Comparison of ENCODE assay signal across 38 cellular contexts in genomic region chr3:56048946-56049345, GRCh38.
"Had no signal": no experiment of that assay in that cellular context is flagged by ENCODE, and none has a peak within 500 bp of the region (broad histone marks: within the 10 kb centered on the region; RNA-seq: fewer than 3 reads in every experiment).

No MANE protein-coding gene starts in this region.

- H3K27ac ChIP-seq: adrenal gland, ascending aorta, body of pancreas, brain microvascular endothelial cell, breast epithelium, cardiac muscle cell had no signal

- H3K27me3 Mint-ChIP-seq: activated naive CD4-positive, alpha-beta T cell treated with anti-CD3 and anti-CD28 coated beads, Interleukin-2, amount 10 ng/mL, durations not matched to agents 7 days and 5 days; activated naive CD4-positive, alpha-beta T cell treated with anti-CD3 and anti-CD28 coated beads, Interleukin-2, amount 50 U/mL, for 24 hours; activated naive CD8-positive, alpha-beta T cell treated with anti-CD3 and anti-CD28 coated beads, Interleukin-2, amount 10 ng/mL, durations not matched to agents 7 days and 5 days; activated T-cell treated with anti-CD3 and anti-CD28 coated beads, Interleukin-2, amount 50 U/mL, for 24 hours; activated T-helper 17 cell treated with anti-CD3 and anti-CD28 coated beads, Interleukin-2, amount 50 U/mL, for 72 hours; brain; central memory CD8-positive, alpha-beta T cell had no signal

- DNase-seq: activated effector memory CD4-positive, alpha-beta T cell treated with anti-CD3 and anti-CD28 coated beads, Interleukin-2, amount 50 U/mL, for 16 hours; activated effector memory CD4-positive, alpha-beta T cell treated with Interleukin-2 at 50 U/mL for 16 hours; activated gamma-delta T cell; activated gamma-delta T cell treated with Interleukin-2 at 50 U/mL for 16 hours; activated naive CD4-positive, alpha-beta T cell; activated naive CD4-positive, alpha-beta T cell treated with anti-CD3 and anti-CD28 coated beads for 36 hours; activated naive CD4-positive, alpha-beta T cell treated with anti-CD3 and anti-CD28 coated beads, Interleukin-2, amount 10 ng/mL, durations not matched to agents 7 days and 5 days; activated naive CD4-positive, alpha-beta T cell treated with anti-CD3 and anti-CD28 coated beads, Interleukin-2, amount 50 U/mL, for 16 hours; activated naive CD4-positive, alpha-beta T cell treated with Interleukin-2 at 50 U/mL for 16 hours; activated naive CD8-positive, alpha-beta T cell treated with anti-CD3 and anti-CD28 coated beads for 36 hours; activated naive CD8-positive, alpha-beta T cell treated with anti-CD3 and anti-CD28 coated beads, Interleukin-2, amount 10 ng/mL, durations not matched to agents 7 days and 5 days; activated naive CD8-positive, alpha-beta T cell treated with anti-CD3 and anti-CD28 coated beads, Interleukin-2, amount 50 U/mL, for 24 hours; activated T-cell treated with anti-CD3 and anti-CD28 coated beads, Interleukin-2, amount 50 U/mL, for 1 hour; activated T-cell treated with anti-CD3 and anti-CD28 coated beads, Interleukin-2, amount 50 U/mL, for 24 hours; activated T-cell treated with anti-CD3 and anti-CD28 coated beads, Interleukin-2, amount 50 U/mL, for 4 hours; activated T-cell treated with anti-CD3 and anti-CD28 coated beads, Interleukin-2, amount 50 U/mL, for 48 hours; activated T-cell treated with anti-CD3 and anti-CD28 coated beads, Interleukin-2, amount 50 U/mL, for 72 hours; adrenal gland; amniotic stem cell; amygdala; anterior cingulate cortex; aorta; body of pancreas; brain microvascular endothelial cell; caudate nucleus; central memory CD4-positive, alpha-beta T cell; cerebellar nuclear complex had no signal

- H3K4me1 ChIP-seq: adrenal gland, ascending aorta, body of pancreas, breast epithelium had no signal

- ATAC-seq: activated naive CD4-positive, alpha-beta T cell treated with anti-CD3 and anti-CD28 coated beads, Interleukin-2, amount 50 U/mL, for 72 hours; activated naive CD8-positive, alpha-beta T cell treated with anti-CD3 and anti-CD28 coated beads, Interleukin-2, amount 50 U/mL, for 24 hours; activated T-cell treated with anti-CD3 and anti-CD28 coated beads, Interleukin-2, amount 50 U/mL, for 4 hours; activated T-cell treated with anti-CD3 and anti-CD28 coated beads, Interleukin-2, amount 50 U/mL, for 72 hours; activated T-helper 17 cell treated with anti-CD3 and anti-CD28 coated beads, Interleukin-2, amount 50 U/mL, for 72 hours; body of pancreas had no signal

- H3K9me3 ChIP-seq: adrenal gland, ascending aorta, breast epithelium had no signal

- H3K27me3 ChIP-seq: ascending aorta, breast epithelium, cardiac muscle cell had no signal

- H3K36me3 Mint-ChIP-seq: activated naive CD4-positive, alpha-beta T cell treated with anti-CD3 and anti-CD28 coated beads, Interleukin-2, amount 10 ng/mL, durations not matched to agents 7 days and 5 days; activated naive CD4-positive, alpha-beta T cell treated with anti-CD3 and anti-CD28 coated beads, Interleukin-2, amount 50 U/mL, for 24 hours; activated naive CD4-positive, alpha-beta T cell treated with anti-CD3 and anti-CD28 coated beads, Interleukin-2, amount 50 U/mL, for 72 hours; activated naive CD8-positive, alpha-beta T cell; activated naive CD8-positive, alpha-beta T cell treated with anti-CD3 and anti-CD28 coated beads for 36 hours; activated naive CD8-positive, alpha-beta T cell treated with anti-CD3 and anti-CD28 coated beads, Interleukin-2, amount 10 ng/mL, durations not matched to agents 7 days and 5 days; brain had no signal

- H3K27ac Mint-ChIP-seq: activated naive CD4-positive, alpha-beta T cell treated with anti-CD3 and anti-CD28 coated beads for 36 hours; activated naive CD4-positive, alpha-beta T cell treated with anti-CD3 and anti-CD28 coated beads, Interleukin-2, amount 10 ng/mL, durations not matched to agents 7 days and 5 days; activated naive CD4-positive, alpha-beta T cell treated with anti-CD3 and anti-CD28 coated beads, Interleukin-2, amount 50 U/mL, for 24 hours; activated naive CD4-positive, alpha-beta T cell treated with anti-CD3 and anti-CD28 coated beads, Interleukin-2, amount 50 U/mL, for 72 hours; activated naive CD8-positive, alpha-beta T cell; activated naive CD8-positive, alpha-beta T cell treated with anti-CD3 and anti-CD28 coated beads for 36 hours; activated naive CD8-positive, alpha-beta T cell treated with anti-CD3 and anti-CD28 coated beads, Interleukin-2, amount 10 ng/mL, durations not matched to agents 7 days and 5 days; activated naive CD8-positive, alpha-beta T cell treated with anti-CD3 and anti-CD28 coated beads, Interleukin-2, amount 50 U/mL, for 24 hours; activated T-cell treated with anti-CD3 and anti-CD28 coated beads, Interleukin-2, amount 50 U/mL, for 24 hours; activated T-cell treated with anti-CD3 and anti-CD28 coated beads, Interleukin-2, amount 50 U/mL, for 72 hours; activated T-helper 1 cell treated with anti-CD3 and anti-CD28 coated beads, Interleukin-12 subunit alpha, Interleukin-12 subunit beta, Interleukin-2, Interleukin-4 antibody, amounts not matched to agents 30 ng/mL and 10 ng/mL and 1 ng/mL, durations not matched to agents 14 hours and 24 hours and 36 hours; activated T-helper 17 cell treated with anti-CD3 and anti-CD28 coated beads, Interleukin-2, amount 50 U/mL, for 72 hours; activated T-helper 2 cell treated with anti-CD3 and anti-CD28 coated beads, Interferon-gamma antibody, Interleukin-2, Interleukin-4, amounts not matched to agents 10 μg/mL and 5 μg/mL and 100 μg/mL, durations not matched to agents 14 hours and 24 hours and 36 hours had no signal

- H3K4me1 Mint-ChIP-seq: activated naive CD4-positive, alpha-beta T cell treated with anti-CD3 and anti-CD28 coated beads, Interleukin-2, amount 10 ng/mL, durations not matched to agents 7 days and 5 days; activated naive CD4-positive, alpha-beta T cell treated with anti-CD3 and anti-CD28 coated beads, Interleukin-2, amount 50 U/mL, for 24 hours; activated naive CD8-positive, alpha-beta T cell treated with anti-CD3 and anti-CD28 coated beads for 36 hours; activated naive CD8-positive, alpha-beta T cell treated with anti-CD3 and anti-CD28 coated beads, Interleukin-2, amount 10 ng/mL, durations not matched to agents 7 days and 5 days; activated naive CD8-positive, alpha-beta T cell treated with anti-CD3 and anti-CD28 coated beads, Interleukin-2, amount 50 U/mL, for 24 hours; activated T-helper 17 cell treated with anti-CD3 and anti-CD28 coated beads, Interleukin-2, amount 50 U/mL, for 72 hours; central memory CD8-positive, alpha-beta T cell had no signal

- H3K9me3 Mint-ChIP-seq: activated naive CD4-positive, alpha-beta T cell treated with anti-CD3 and anti-CD28 coated beads for 36 hours; activated naive CD4-positive, alpha-beta T cell treated with anti-CD3 and anti-CD28 coated beads, Interleukin-2, amount 10 ng/mL, durations not matched to agents 7 days and 5 days; activated naive CD4-positive, alpha-beta T cell treated with anti-CD3 and anti-CD28 coated beads, Interleukin-2, amount 50 U/mL, for 24 hours; activated naive CD4-positive, alpha-beta T cell treated with anti-CD3 and anti-CD28 coated beads, Interleukin-2, amount 50 U/mL, for 72 hours; activated naive CD8-positive, alpha-beta T cell treated with anti-CD3 and anti-CD28 coated beads for 36 hours; activated naive CD8-positive, alpha-beta T cell treated with anti-CD3 and anti-CD28 coated beads, Interleukin-2, amount 10 ng/mL, durations not matched to agents 7 days and 5 days; activated naive CD8-positive, alpha-beta T cell treated with anti-CD3 and anti-CD28 coated beads, Interleukin-2, amount 50 U/mL, for 24 hours; activated T-cell treated with anti-CD3 and anti-CD28 coated beads, Interleukin-2, amount 50 U/mL, for 24 hours; activated T-cell treated with anti-CD3 and anti-CD28 coated beads, Interleukin-2, amount 50 U/mL, for 4 hours; activated T-cell treated with anti-CD3 and anti-CD28 coated beads, Interleukin-2, amount 50 U/mL, for 72 hours; activated T-helper 1 cell treated with anti-CD3 and anti-CD28 coated beads, Interleukin-12 subunit alpha, Interleukin-12 subunit beta, Interleukin-2, Interleukin-4 antibody, amounts not matched to agents 30 ng/mL and 10 ng/mL and 1 ng/mL, durations not matched to agents 14 hours and 24 hours and 36 hours; activated T-helper 2 cell treated with anti-CD3 and anti-CD28 coated beads, Interferon-gamma antibody, Interleukin-2, Interleukin-4, amounts not matched to agents 10 μg/mL and 5 μg/mL and 100 μg/mL, durations not matched to agents 14 hours and 24 hours and 36 hours; brain had no signal

- H3K36me3 ChIP-seq: adrenal gland, ascending aorta, brain microvascular endothelial cell, breast epithelium, cardiac muscle cell had no signal

- H3K4me3 Mint-ChIP-seq: activated naive CD4-positive, alpha-beta T cell treated with anti-CD3 and anti-CD28 coated beads for 36 hours; activated naive CD4-positive, alpha-beta T cell treated with anti-CD3 and anti-CD28 coated beads, Interleukin-2, amount 10 ng/mL, durations not matched to agents 7 days and 5 days; activated naive CD4-positive, alpha-beta T cell treated with anti-CD3 and anti-CD28 coated beads, Interleukin-2, amount 50 U/mL, for 24 hours; activated naive CD8-positive, alpha-beta T cell; activated naive CD8-positive, alpha-beta T cell treated with anti-CD3 and anti-CD28 coated beads for 36 hours; activated naive CD8-positive, alpha-beta T cell treated with anti-CD3 and anti-CD28 coated beads, Interleukin-2, amount 10 ng/mL, durations not matched to agents 7 days and 5 days; activated naive CD8-positive, alpha-beta T cell treated with anti-CD3 and anti-CD28 coated beads, Interleukin-2, amount 50 U/mL, for 24 hours; activated T-cell treated with anti-CD3 and anti-CD28 coated beads, Interleukin-2, amount 50 U/mL, for 24 hours; activated T-cell treated with anti-CD3 and anti-CD28 coated beads, Interleukin-2, amount 50 U/mL, for 4 hours; activated T-cell treated with anti-CD3 and anti-CD28 coated beads, Interleukin-2, amount 50 U/mL, for 72 hours; activated T-helper 1 cell treated with anti-CD3 and anti-CD28 coated beads, Interleukin-12 subunit alpha, Interleukin-12 subunit beta, Interleukin-2, Interleukin-4 antibody, amounts not matched to agents 30 ng/mL and 10 ng/mL and 1 ng/mL, durations not matched to agents 14 hours and 24 hours and 36 hours; activated T-helper 17 cell treated with anti-CD3 and anti-CD28 coated beads, Interleukin-2, amount 50 U/mL, for 72 hours; brain; central memory CD8-positive, alpha-beta T cell had no signal

- H3K4me3 ChIP-seq: adrenal gland, ascending aorta, body of pancreas, breast epithelium, cardiac muscle cell had no signal
